Comparison of ENCODE assay signal across 1 cellular context in genomic region chr7:158470336-158470735, GRCh38.
TF ChIP-seq lines count a peak whose summit lies in the region.

No MANE protein-coding gene starts in this region.

TF ChIP-seq in H1, 55 proteins besides CTCF, POLR2A, EP300 and RAD21 (continued from another document):
- TF ChIP-seq CHD7 (IDR thresholded peaks at IDR 0.05; ENCODE audit: insufficient replicate concordance, low read length) (no peak), CEBPB (IDR thresholded peaks at IDR 0.05; ENCODE audit: low read depth, low read length) (peak; percentile 70), BRCA1 (IDR thresholded peaks at IDR 0.05; ENCODE audit: low read depth, low read length) (no peak), NANOG (IDR thresholded peaks at IDR 0.05; ENCODE audit: insufficient read depth, low read depth, low read length, poor library complexity, severe bottlenecking) (no peak), JUN (IDR thresholded peaks at IDR 0.05; ENCODE audit: low read depth, low read length) (no peak)
